ENCODE assay signal across 1 cellular context in the genomic region with DNA sequence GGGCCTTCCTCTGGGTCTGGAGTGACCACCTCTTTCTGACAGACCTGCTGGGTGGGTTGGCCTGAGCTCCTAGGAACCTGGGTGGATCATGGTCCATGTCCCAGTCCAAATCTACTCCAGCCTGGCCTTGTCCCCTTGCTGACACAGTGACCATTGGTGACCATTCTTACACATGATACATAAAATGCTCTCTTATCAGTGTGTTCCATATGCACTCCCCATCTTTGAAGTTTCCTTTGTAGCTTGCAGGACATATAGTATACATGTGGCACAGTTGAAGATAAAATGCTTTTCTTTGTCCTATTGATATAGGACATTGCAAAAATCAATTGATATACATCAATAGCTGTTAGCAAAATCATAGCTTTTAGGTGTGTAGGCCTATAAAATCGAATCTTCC.
TF ChIP-seq lines count a peak whose summit lies in the region.

No MANE protein-coding gene starts in this region.

TF ChIP-seq in K562, 482 proteins besides CTCF, POLR2A, EP300 and RAD21 (continued from another document):
- TF ChIP-seq, protein P1, sequence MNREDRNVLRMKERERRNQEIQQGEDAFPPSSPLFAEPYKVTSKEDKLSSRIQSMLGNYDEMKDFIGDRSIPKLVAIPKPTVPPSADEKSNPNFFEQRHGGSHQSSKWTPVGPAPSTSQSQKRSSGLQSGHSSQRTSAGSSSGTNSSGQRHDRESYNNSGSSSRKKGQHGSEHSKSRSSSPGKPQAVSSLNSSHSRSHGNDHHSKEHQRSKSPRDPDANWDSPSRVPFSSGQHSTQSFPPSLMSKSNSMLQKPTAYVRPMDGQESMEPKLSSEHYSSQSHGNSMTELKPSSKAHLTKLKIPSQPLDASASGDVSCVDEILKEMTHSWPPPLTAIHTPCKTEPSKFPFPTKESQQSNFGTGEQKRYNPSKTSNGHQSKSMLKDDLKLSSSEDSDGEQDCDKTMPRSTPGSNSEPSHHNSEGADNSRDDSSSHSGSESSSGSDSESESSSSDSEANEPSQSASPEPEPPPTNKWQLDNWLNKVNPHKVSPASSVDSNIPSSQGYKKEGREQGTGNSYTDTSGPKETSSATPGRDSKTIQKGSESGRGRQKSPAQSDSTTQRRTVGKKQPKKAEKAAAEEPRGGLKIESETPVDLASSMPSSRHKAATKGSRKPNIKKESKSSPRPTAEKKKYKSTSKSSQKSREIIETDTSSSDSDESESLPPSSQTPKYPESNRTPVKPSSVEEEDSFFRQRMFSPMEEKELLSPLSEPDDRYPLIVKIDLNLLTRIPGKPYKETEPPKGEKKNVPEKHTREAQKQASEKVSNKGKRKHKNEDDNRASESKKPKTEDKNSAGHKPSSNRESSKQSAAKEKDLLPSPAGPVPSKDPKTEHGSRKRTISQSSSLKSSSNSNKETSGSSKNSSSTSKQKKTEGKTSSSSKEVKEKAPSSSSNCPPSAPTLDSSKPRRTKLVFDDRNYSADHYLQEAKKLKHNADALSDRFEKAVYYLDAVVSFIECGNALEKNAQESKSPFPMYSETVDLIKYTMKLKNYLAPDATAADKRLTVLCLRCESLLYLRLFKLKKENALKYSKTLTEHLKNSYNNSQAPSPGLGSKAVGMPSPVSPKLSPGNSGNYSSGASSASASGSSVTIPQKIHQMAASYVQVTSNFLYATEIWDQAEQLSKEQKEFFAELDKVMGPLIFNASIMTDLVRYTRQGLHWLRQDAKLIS (CRISPR knock-in tag; IDR thresholded peaks at IDR 0.05): no peak
- TF ChIP-seq, protein P2, sequence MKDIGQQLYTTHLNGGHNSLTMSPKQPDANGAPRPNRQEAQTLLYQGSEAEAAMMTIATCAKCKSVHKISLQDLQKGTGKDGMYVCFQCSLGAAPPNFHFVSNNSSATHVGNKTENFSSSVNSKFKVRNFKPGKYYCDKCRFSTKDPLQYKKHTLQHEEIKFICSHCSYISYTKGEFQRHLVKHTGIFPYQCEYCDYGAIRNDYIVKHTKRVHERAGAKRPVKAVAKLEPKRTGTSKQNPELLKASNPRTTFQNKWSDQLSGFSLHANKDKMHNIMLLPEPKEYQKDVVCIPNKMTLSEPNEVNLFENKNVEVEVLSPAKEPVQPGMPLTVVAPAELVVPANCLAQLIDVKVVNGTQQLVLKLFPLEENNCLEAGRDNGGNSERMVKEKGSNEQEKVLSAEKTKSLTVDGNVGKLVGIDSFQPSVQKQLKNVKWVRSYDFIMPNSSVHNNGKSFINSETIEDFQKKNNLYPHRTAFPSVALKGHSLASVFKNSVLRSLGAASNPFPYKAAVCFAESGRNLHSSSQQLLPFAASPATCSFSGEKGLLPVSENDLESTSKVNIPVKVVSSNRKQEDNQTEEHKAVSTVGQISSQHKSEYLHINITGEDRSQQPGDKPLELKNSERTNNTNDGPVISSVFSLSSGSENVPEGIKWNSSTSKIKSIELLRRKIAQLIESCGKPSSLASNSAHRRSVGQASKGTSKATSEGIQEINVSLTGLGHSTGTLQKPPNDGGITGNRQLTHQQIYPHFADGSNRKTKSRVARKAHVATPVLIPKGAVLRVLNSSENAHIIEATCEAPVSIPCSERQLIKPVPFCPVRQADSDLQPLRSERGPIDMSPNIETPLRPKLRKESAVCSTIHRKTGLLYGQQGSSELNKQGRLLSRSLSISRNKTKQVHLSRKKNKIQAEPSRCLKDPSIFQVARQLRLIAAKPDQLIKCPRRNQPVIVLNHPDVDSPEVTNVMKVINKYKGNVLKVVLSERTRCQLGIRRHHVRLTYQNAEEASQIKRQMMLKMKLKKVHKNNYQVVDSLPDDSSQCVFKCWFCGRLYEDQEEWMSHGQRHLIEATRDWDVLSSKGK (CRISPR knock-in tag; IDR thresholded peaks at IDR 0.05): no peak
- TF ChIP-seq ZNF324 (CRISPR knock-in tag; IDR thresholded peaks at IDR 0.05): no peak
- peak; percentile 27; the same call in 1 of the 2 replicates for TF ChIP-seq NCOR1 (IDR thresholded peaks at IDR 0.05)
- TF ChIP-seq MYBL2 (IDR thresholded peaks at IDR 0.05; ENCODE audit: low read depth): no peak
- TF ChIP-seq MYBL2 (CRISPR knock-in tag; IDR thresholded peaks at IDR 0.05; ENCODE audit: borderline replicate concordance): no peak
- no peak for TF ChIP-seq ZFP1 (CRISPR knock-in tag; IDR thresholded peaks at IDR 0.05)
- TF ChIP-seq, protein P3, sequence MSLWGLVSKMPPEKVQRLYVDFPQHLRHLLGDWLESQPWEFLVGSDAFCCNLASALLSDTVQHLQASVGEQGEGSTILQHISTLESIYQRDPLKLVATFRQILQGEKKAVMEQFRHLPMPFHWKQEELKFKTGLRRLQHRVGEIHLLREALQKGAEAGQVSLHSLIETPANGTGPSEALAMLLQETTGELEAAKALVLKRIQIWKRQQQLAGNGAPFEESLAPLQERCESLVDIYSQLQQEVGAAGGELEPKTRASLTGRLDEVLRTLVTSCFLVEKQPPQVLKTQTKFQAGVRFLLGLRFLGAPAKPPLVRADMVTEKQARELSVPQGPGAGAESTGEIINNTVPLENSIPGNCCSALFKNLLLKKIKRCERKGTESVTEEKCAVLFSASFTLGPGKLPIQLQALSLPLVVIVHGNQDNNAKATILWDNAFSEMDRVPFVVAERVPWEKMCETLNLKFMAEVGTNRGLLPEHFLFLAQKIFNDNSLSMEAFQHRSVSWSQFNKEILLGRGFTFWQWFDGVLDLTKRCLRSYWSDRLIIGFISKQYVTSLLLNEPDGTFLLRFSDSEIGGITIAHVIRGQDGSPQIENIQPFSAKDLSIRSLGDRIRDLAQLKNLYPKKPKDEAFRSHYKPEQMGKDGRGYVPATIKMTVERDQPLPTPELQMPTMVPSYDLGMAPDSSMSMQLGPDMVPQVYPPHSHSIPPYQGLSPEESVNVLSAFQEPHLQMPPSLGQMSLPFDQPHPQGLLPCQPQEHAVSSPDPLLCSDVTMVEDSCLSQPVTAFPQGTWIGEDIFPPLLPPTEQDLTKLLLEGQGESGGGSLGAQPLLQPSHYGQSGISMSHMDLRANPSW (CRISPR knock-in tag; IDR thresholded peaks at IDR 0.05): no peak
- TF ChIP-seq MTA2 (IDR thresholded peaks at IDR 0.05; ENCODE audit: low read depth): no peak
- TF ChIP-seq CEBPB (tag; IDR thresholded peaks at IDR 0.05): no peak
- TF ChIP-seq TAL1 (IDR thresholded peaks at IDR 0.05): peak; percentile 60; the same call in 1 of the 2 replicates
- TF ChIP-seq FOSL1 (tag; conservative IDR thresholded peaks at IDR 0.05): no peak
- TF ChIP-seq ZNF780A (CRISPR knock-in tag; IDR thresholded peaks at IDR 0.05): no peak
- no peak for TF ChIP-seq DACH1 (IDR thresholded peaks at IDR 0.05; ENCODE audit: partially characterized antibody)
- TF ChIP-seq, protein P4, sequence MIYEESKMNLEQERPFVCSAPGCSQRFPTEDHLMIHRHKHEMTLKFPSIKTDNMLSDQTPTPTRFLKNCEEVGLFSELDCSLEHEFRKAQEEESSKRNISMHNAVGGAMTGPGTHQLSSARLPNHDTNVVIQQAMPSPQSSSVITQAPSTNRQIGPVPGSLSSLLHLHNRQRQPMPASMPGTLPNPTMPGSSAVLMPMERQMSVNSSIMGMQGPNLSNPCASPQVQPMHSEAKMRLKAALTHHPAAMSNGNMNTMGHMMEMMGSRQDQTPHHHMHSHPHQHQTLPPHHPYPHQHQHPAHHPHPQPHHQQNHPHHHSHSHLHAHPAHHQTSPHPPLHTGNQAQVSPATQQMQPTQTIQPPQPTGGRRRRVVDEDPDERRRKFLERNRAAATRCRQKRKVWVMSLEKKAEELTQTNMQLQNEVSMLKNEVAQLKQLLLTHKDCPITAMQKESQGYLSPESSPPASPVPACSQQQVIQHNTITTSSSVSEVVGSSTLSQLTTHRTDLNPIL (CRISPR knock-in tag; IDR thresholded peaks at IDR 0.05): no peak
- TF ChIP-seq HDAC1 (IDR thresholded peaks at IDR 0.05): no peak
- no peak for TF ChIP-seq DNMT1 (IDR thresholded peaks at IDR 0.05)
- TF ChIP-seq CBFA2T3 (IDR thresholded peaks at IDR 0.05): peak; percentile 71
- TF ChIP-seq, protein P5, sequence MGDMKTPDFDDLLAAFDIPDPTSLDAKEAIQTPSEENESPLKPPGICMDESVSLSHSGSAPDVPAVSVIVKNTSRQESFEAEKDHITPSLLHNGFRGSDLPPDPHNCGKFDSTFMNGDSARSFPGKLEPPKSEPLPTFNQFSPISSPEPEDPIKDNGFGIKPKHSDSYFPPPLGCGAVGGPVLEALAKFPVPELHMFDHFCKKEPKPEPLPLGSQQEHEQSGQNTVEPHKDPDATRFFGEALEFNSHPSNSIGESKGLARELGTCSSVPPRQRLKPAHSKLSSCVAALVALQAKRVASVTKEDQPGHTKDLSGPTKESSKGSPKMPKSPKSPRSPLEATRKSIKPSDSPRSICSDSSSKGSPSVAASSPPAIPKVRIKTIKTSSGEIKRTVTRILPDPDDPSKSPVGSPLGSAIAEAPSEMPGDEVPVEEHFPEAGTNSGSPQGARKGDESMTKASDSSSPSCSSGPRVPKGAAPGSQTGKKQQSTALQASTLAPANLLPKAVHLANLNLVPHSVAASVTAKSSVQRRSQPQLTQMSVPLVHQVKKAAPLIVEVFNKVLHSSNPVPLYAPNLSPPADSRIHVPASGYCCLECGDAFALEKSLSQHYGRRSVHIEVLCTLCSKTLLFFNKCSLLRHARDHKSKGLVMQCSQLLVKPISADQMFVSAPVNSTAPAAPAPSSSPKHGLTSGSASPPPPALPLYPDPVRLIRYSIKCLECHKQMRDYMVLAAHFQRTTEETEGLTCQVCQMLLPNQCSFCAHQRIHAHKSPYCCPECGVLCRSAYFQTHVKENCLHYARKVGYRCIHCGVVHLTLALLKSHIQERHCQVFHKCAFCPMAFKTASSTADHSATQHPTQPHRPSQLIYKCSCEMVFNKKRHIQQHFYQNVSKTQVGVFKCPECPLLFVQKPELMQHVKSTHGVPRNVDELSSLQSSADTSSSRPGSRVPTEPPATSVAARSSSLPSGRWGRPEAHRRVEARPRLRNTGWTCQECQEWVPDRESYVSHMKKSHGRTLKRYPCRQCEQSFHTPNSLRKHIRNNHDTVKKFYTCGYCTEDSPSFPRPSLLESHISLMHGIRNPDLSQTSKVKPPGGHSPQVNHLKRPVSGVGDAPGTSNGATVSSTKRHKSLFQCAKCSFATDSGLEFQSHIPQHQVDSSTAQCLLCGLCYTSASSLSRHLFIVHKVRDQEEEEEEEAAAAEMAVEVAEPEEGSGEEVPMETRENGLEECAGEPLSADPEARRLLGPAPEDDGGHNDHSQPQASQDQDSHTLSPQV (IDR thresholded peaks at IDR 0.05): no peak
- peak; percentile 40 for TF ChIP-seq ZFX (CRISPR knock-in tag; IDR thresholded peaks at IDR 0.05)
- no peak for TF ChIP-seq NR3C1 (CRISPR knock-in tag; IDR thresholded peaks at IDR 0.05)
- TF ChIP-seq TRIM28 (IDR thresholded peaks at IDR 0.05): no peak
- TF ChIP-seq EHMT2 (IDR thresholded peaks at IDR 0.05): no peak
- no peak for TF ChIP-seq ZNF699 (CRISPR knock-in tag; IDR thresholded peaks at IDR 0.05; ENCODE audit: insufficient replicate concordance)
- TF ChIP-seq CBFA2T2 (conservative IDR thresholded peaks at IDR 0.05): peak; percentile 38; the same call in 1 of the 2 replicates
- TF ChIP-seq PTBP1 (IDR thresholded peaks at IDR 0.05; ENCODE audit: low read depth, low read length): no peak
- TF ChIP-seq FOXM1 (IDR thresholded peaks at IDR 0.05; ENCODE audit: low read depth): no peak
- no peak for TF ChIP-seq FOXM1 (CRISPR knock-in tag; IDR thresholded peaks at IDR 0.05; ENCODE audit: low read depth)
